ENCODE assay signal across 13 cellular contexts in the genomic region with DNA sequence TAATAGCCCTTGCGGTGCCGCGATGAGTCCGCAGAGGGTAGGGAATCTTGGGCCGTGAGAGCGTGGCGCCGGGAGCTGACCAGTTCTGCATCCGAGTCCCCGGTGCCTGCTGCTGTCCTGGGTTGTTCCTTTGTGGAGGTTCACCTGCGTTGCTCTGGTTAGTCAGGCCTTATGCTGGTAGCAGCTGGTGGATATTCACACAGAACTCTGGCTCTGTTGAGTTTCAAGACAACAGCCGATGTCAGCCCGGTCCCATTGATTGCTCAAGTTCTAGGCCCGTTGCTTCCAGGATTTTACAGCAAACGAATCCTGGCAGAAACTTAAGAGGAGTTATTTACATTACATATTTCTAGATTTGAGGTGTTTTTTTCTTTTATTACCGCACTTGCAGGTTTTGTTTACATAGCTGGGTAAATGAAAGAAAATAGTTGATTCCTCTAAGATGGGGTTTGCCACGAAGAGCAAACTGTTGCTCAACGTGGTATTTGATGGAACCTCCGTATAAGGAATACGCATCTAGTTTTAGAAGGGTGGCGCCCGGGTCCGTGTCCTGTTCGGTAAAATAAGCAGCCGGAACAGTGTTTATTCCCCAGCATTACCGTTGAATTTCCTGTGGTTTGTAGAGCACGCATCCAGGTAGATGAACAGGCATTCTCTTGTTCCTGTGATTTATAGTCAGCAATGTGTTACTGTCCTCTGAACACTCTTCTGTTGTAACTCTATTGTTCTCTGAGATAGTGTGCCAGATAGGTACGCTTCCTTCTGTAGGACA. TPM values are rescaled to one million over a fixed set of nuclear protein-coding genes. Genes with fewer than 3 reads are reported as not detected.
A peak's percentile ranks its signal among the peaks of the same experiment; 100 is the strongest.
DNase-seq lines count a peak whose midpoint lies in the region; ATAC-seq and TF ChIP-seq lines count a peak whose summit lies in the region.
"Had no signal": no experiment of that assay in that cellular context is flagged by ENCODE, and none has a peak within 500 bp of the region (broad histone marks: within the 10 kb centered on the region; RNA-seq: fewer than 3 reads in every experiment).

No MANE protein-coding gene starts in this region.

- H3K4me3 ChIP-seq in NT2/D1 (ENCODE audit: insufficient read length, low read depth) = peak overlapping the region; percentile 81
- H3K4me3 ChIP-seq in parathyroid adenoma (ENCODE audit: low read depth, low read length) = no peak overlapping the region
- H3K4me3 ChIP-seq in sigmoid colon = no peak overlapping the region
- H3K4me3 ChIP-seq: MG63, skin epidermis, tibial nerve had no signal

- peak; percentile 43 for ATAC-seq in foreskin keratinocyte
- no peak for ATAC-seq in GM19452 (IDR thresholded peaks at IDR 0.05; ENCODE audit: unreplicated experiment)

- no peaks in the 10 kb centered on the region for H3K9me3 ChIP-seq in NT2/D1 (ENCODE audit: insufficient read depth, low read length)
- no peaks in the 10 kb centered on the region for H3K9me3 ChIP-seq in parathyroid adenoma (ENCODE audit: control insufficient read depth, low read length)
- H3K9me3 ChIP-seq in sigmoid colon = no peaks in the 10 kb centered on the region
- H3K9me3 ChIP-seq: MG63, SK-N-SH, tibial nerve had no signal

- H3K27ac ChIP-seq in foreskin keratinocyte = no peak overlapping the region
- H3K27ac ChIP-seq in parathyroid adenoma = no peak overlapping the region
- no peak overlapping the region for H3K27ac ChIP-seq in sigmoid colon
- H3K27ac ChIP-seq: skin epidermis, tibial nerve had no signal

- H3K9ac ChIP-seq in NT2/D1 (ENCODE audit: insufficient read length, low read depth) = peak overlapping the region; percentile 85
- H3K9ac ChIP-seq in parathyroid adenoma = no peak overlapping the region
- H3K9ac ChIP-seq: SK-N-SH had no signal

- no peak for TF ChIP-seq CTCF in foreskin keratinocyte (conservative IDR thresholded peaks at IDR 0.05)
- no peak for TF ChIP-seq CTCF in parathyroid adenoma (IDR thresholded peaks at IDR 0.05)
- no peak for TF ChIP-seq CTCF in sigmoid colon (IDR thresholded peaks at IDR 0.05)

- peak overlapping the region; percentile 25 for H3K4me2 ChIP-seq in parathyroid adenoma (ENCODE audit: low read length)
- H3K4me2 ChIP-seq: SK-N-SH had no signal

- 7 to 16% methylated on average over 28 of the region's 28 CpGs for WGBS in sigmoid colon, 2 donors

- TF ChIP-seq POLR2A in sigmoid colon (IDR thresholded peaks at IDR 0.05) = no peak

- H3K27me3 ChIP-seq in NT2/D1 (ENCODE audit: insufficient read depth, insufficient read length) (no peaks in the 10 kb centered on the region), foreskin keratinocyte (peaks cover 96% of the 10 kb centered on the region), parathyroid adenoma (ENCODE audit: control insufficient read depth, insufficient read depth, low read length) (no peaks in the 10 kb centered on the region), sigmoid colon (peaks cover 18 to 35% (median 26%) of the 10 kb centered on the region in 3 donors)

- DNase-seq in NCI-H82 (lab: John Stamatoyannopoulos, UW) (peak; percentile 42), NCI-H82 treated with DMSO at 0.1 percent for 48 hours (lab: John Stamatoyannopoulos, UW; ENCODE audit: unreplicated experiment) (no peak), NT2/D1 (ENCODE audit: low read depth, low spot score) (no peak), foreskin keratinocyte (no peak), sigmoid colon (no peak)
- no peak for DNase-seq in stimulated activated CD4-positive, alpha-beta T cell treated with anti-CD3 and anti-CD28 coated beads, Interleukin-2, amount 100 ng/mL, for 24 hours
- DNase-seq: activated effector memory CD4-positive, alpha-beta T cell treated with anti-CD3 and anti-CD28 coated beads, Interleukin-2, amount 50 U/mL, for 16 hours; MG63; SK-N-SH had no signal

- H3K36me3 ChIP-seq in NT2/D1 (ENCODE audit: insufficient read depth, insufficient read length, low read length) = peaks cover 4% of the 10 kb centered on the region
- no peaks in the 10 kb centered on the region for H3K36me3 ChIP-seq in parathyroid adenoma (ENCODE audit: control insufficient read depth, insufficient read depth, low read length)
- no peaks in the 10 kb centered on the region for H3K36me3 ChIP-seq in sigmoid colon
- H3K36me3 ChIP-seq: MG63, tibial nerve had no signal

- intact Hi-C loops in sigmoid colon (cut with DNase I) = no loop called here

- H3K4me1 ChIP-seq in NT2/D1 (ENCODE audit: insufficient read depth, insufficient read length) (peaks cover 6% of the 10 kb centered on the region), foreskin keratinocyte (no peaks in the 10 kb centered on the region), parathyroid adenoma (no peaks in the 10 kb centered on the region), sigmoid colon (peaks cover 0 to 14% (median 11%) of the 10 kb centered on the region in 4 donors)

- TF ChIP-seq EP300 in sigmoid colon (IDR thresholded peaks at IDR 0.05) = no peak

- no peak overlapping the region for H2AFZ ChIP-seq in parathyroid adenoma

- H3K79me2 ChIP-seq in parathyroid adenoma = no peaks in the 10 kb centered on the region

RNA-seq across cellular contexts. Expression of a gene that starts 1.3 kb away (rescaled TPM):
- not detected in 2 replicates for total RNA-seq in foreskin keratinocyte
- polyA plus RNA-seq in foreskin keratinocyte = not detected in 2 replicates
- 1 to 10 TPM in 1 of 4 donors, under 1 TPM in 1, not detected in 2; 0.36 to 1.5 TPM for total RNA-seq in sigmoid colon
- polyA plus RNA-seq in sigmoid colon = under 1 TPM in 1 of 3 donors, not detected in 2; 0.20 TPM
